ENCODE assay signal across 19 cellular contexts in genomic region chr16:671353-672131, GRCh38. TPM values are rescaled to one million over a fixed set of nuclear protein-coding genes. Genes with fewer than 3 reads are reported as not detected.
A peak's percentile ranks its signal among the peaks of the same experiment; 100 is the strongest.
DNase-seq lines count a peak whose midpoint lies in the region; ATAC-seq, FAIRE-seq and TF ChIP-seq lines count a peak whose summit lies in the region.
"Had no signal": no experiment of that assay in that cellular context is flagged by ENCODE, and none has a peak within 500 bp of the region (broad histone marks: within the 10 kb centered on the region; RNA-seq: fewer than 3 reads in every experiment).

No MANE protein-coding gene starts in this region.

- H2AFZ ChIP-seq in GM12878 (ENCODE audit: control insufficient read depth, low read depth, low read length), result no peak overlapping the region

- H3K9ac ChIP-seq in GM12878 (ENCODE audit: control insufficient read depth, insufficient read depth, low read length), result no peak overlapping the region
- H3K9ac ChIP-seq: KMS-11 had no signal

- RAD21 ChIA-PET in GM12878 (lab: Charles Lee; ENCODE audit: unreplicated experiment), result no interaction called here

- TF ChIP-seq RAD21 in GM12878 (IDR thresholded peaks at IDR 0.05; ENCODE audit: insufficient read depth, low read depth, low read length), result no peak

- in situ Hi-C loops in GM12878 (cut with MboI), result no loop called here

- SMC1A ChIA-PET in GM12878 (lab: Charles Lee; ENCODE audit: uncharacterized antibody, unreplicated experiment), result no interaction called here

- CTCF ChIA-PET in Caco-2 (lab: Charles Lee) (interaction anchor here (0.6 kb wide), 1 partner anchor 9 kb away, joined by 5 read pairs; the partner anchor contains the start of gene STUB1), GM12878 (lab: Yijun Ruan, JAX) (no interaction called here)

- no peaks in the 10 kb centered on the region for H3K36me3 Mint-ChIP-seq in CD4-positive, CD25-positive, alpha-beta regulatory T cell
- H3K36me3 Mint-ChIP-seq in Caco-2 (ENCODE audit: insufficient read depth, unreplicated experiment), result peaks cover 17% of the 10 kb centered on the region

- TF ChIP-seq EP300 in GM12878 (IDR thresholded peaks at IDR 0.05; ENCODE audit: borderline replicate concordance in 1 of 2, control insufficient read depth in 1 of 2, low read depth in 2 of 2, low read length in 2 of 2), result no peak

- no peaks in the 10 kb centered on the region for H3K9me3 ChIP-seq in CD4-positive, CD25-positive, alpha-beta regulatory T cell (ENCODE audit: control insufficient read depth in 2 of 2, low read length in 2 of 2)
- H3K9me3 ChIP-seq in Caco-2 (no peaks in the 10 kb centered on the region), GM12878 (replicated peaks; ENCODE audit: control insufficient read depth, insufficient read depth, low read length) (no peaks in the 10 kb centered on the region)
- H3K9me3 ChIP-seq: A549 had no signal

- intact Hi-C loops in Caco-2 (cut with micrococcal nuclease; ENCODE audit: unreplicated experiment), result no loop called here
- intact Hi-C loops in GM12878 (cut with micrococcal nuclease; ENCODE audit: unreplicated experiment), result no loop called here

- no peak overlapping the region for H3K4me3 ChIP-seq in CD4-positive, CD25-positive, alpha-beta regulatory T cell (ENCODE audit: low read depth, low read length)
- H3K4me3 ChIP-seq in Caco-2 (ENCODE audit: low read depth, low read length) (no peak overlapping the region), GM12878 (no peak overlapping the region)
- H3K4me3 ChIP-seq: A549 had no signal

- H3K4me2 ChIP-seq in GM12878 (ENCODE audit: control insufficient read depth, insufficient read depth), result no peak overlapping the region
- H3K4me2 ChIP-seq: A549, KMS-11 had no signal

- no TSS peak for BruUV-seq in Caco-2 (replicated peaks; lab: Mats Ljungman, UMichigan)
- BruUV-seq in GM12878 (replicated peaks; lab: Mats Ljungman, UMichigan), result no TSS peak

- FAIRE-seq in GM12878 (lab: Jason Lieb, UNC), result no peak
- FAIRE-seq in H54 (lab: Jason Lieb, UNC), result no peak
- FAIRE-seq: A549, G401.6, GM12892, H1 had no signal

- ATAC-seq in CD4-positive, CD25-positive, alpha-beta regulatory T cell (ENCODE audit: low read depth in 2 of 2), result no peak
- ATAC-seq in GM12878 (no peak), GM18520 (IDR thresholded peaks at IDR 0.05; ENCODE audit: unreplicated experiment) (no peak)
- ATAC-seq: A549 had no signal

- peaks cover 17% of the 10 kb centered on the region for H3K36me3 ChIP-seq in CD4-positive, CD25-positive, alpha-beta regulatory T cell (ENCODE audit: control insufficient read depth, insufficient read depth, low read length)
- H3K36me3 ChIP-seq in Caco-2 (ENCODE audit: control insufficient read depth, insufficient read depth, low read length), result peaks cover 5% of the 10 kb centered on the region
- peaks cover 0 to 18% of the 10 kb centered on the region in 2 experiments; a peak in 3 of 4 replicates for H3K36me3 ChIP-seq in GM12878 (ENCODE audit: control insufficient read depth in 2 of 2, insufficient read depth in 2 of 2, low read length in 1 of 2)

- H3K4me1 Mint-ChIP-seq in CD4-positive, CD25-positive, alpha-beta regulatory T cell, result peaks cover 0 to 20% (median 2%) of the 10 kb centered on the region in 4 donors
- H3K4me1 Mint-ChIP-seq in Caco-2 (ENCODE audit: low read depth, unreplicated experiment), result no peaks in the 10 kb centered on the region

- peaks cover 36% of the 10 kb centered on the region for H3K4me1 ChIP-seq in CD4-positive, CD25-positive, alpha-beta regulatory T cell (ENCODE audit: control insufficient read depth, insufficient read depth, low read length, poor library complexity, severe bottlenecking)
- no peaks in the 10 kb centered on the region; the same call in 1 of the 2 replicates for H3K4me1 ChIP-seq in Caco-2
- peaks cover 2% of the 10 kb centered on the region; the same call in 1 of the 2 replicates for H3K4me1 ChIP-seq in GM12878 (ENCODE audit: control insufficient read depth, insufficient read depth, low read length)

- TF ChIP-seq CTCF in Caco-2 (IDR thresholded peaks at IDR 0.05; ENCODE audit: insufficient read depth in 1 of 2, low read depth in 1 of 2, low read length in 1 of 2, severe bottlenecking in 1 of 2, unreplicated experiment in 1 of 2) (no peak), GM12878 (IDR thresholded peaks at IDR 0.05 in 2 of 3, conservative IDR thresholded peaks at IDR 0.05 in 1 of 3; ENCODE audit: control insufficient read depth in 2 of 3, extremely low read depth in 1 of 3, insufficient read depth in 1 of 3, low read depth in 3 of 3, low read length in 3 of 3) (no peak)

- H3K27ac Mint-ChIP-seq in CD4-positive, CD25-positive, alpha-beta regulatory T cell, result no peak overlapping the region
- no peak overlapping the region for H3K27ac Mint-ChIP-seq in Caco-2 (ENCODE audit: unreplicated experiment)
- H3K27ac Mint-ChIP-seq: CD14-positive monocyte had no signal

- DNase-seq in CD4-positive, CD25-positive, alpha-beta regulatory T cell, result no peak
- DNase-seq in Caco-2 (no peak), NCI-H2171 (lab: John Stamatoyannopoulos, UW) (peak; percentile 67), GM12878 (ENCODE audit: low read depth, low spot score) (no peak), OCI-M1 (lab: John Stamatoyannopoulos, UW) (no peak), H54 (ENCODE audit: insufficient read length, low spot score) (no peak)
- DNase-seq: CD8-positive, alpha-beta memory T cell; DMS153; DMS79 treated with DMSO at 0.1 percent for 48 hours; EL; HCEC 1CT had no signal

- no peaks in the 10 kb centered on the region; the same call in 1 of the 2 replicates for H4K20me1 ChIP-seq in GM12878 (ENCODE audit: control insufficient read depth, insufficient read depth)

- TF ChIP-seq POLR2A in GM12878 (IDR thresholded peaks at IDR 0.05; ENCODE audit: low read depth, low read length) (peak; percentile 40; the same call in 1 of the 2 replicates), H54 (IDR thresholded peaks at IDR 0.05; ENCODE audit: low read depth, low read length) (no peak)

- 90% methylated on average over 31 of the region's 40 CpGs for WGBS in GM12878 (ENCODE audit: insufficient coverage, insufficient replicate concordance, low lambda C conversion rate, missing lambda C conversion rate)

- POLR2A ChIA-PET in Caco-2 (lab: Charles Lee), result no interaction called here
- POLR2A ChIA-PET in GM12878 (lab: Charles Lee), result no interaction called here

- H3K4me3 Mint-ChIP-seq in CD4-positive, CD25-positive, alpha-beta regulatory T cell, result peak overlapping the region in 3 of 4 donors; percentile 56 to 66 (median 61)
- peak overlapping the region; percentile 40 for H3K4me3 Mint-ChIP-seq in Caco-2 (ENCODE audit: unreplicated experiment)
- H3K4me3 Mint-ChIP-seq: CD14-positive monocyte had no signal

- H3K9me3 Mint-ChIP-seq in CD4-positive, CD25-positive, alpha-beta regulatory T cell, result no peaks in the 10 kb centered on the region
- H3K9me3 Mint-ChIP-seq in Caco-2 (ENCODE audit: unreplicated experiment), result no peaks in the 10 kb centered on the region
- H3K9me3 Mint-ChIP-seq: CD8-positive, alpha-beta memory T cell had no signal

- H3K27ac ChIP-seq in CD4-positive, CD25-positive, alpha-beta regulatory T cell (ENCODE audit: insufficient read depth, low read length, poor library complexity, severe bottlenecking), result no peak overlapping the region
- no peak overlapping the region for H3K27ac ChIP-seq in GM12878 (ENCODE audit: control insufficient read depth, insufficient read depth)
- H3K27ac ChIP-seq: A549, HL-60, KMS-11 had no signal

- no peaks in the 10 kb centered on the region for H3K27me3 ChIP-seq in CD4-positive, CD25-positive, alpha-beta regulatory T cell (ENCODE audit: control insufficient read depth, insufficient read depth, low read length)
- no peaks in the 10 kb centered on the region for H3K27me3 ChIP-seq in Caco-2 (replicated peaks; ENCODE audit: control insufficient read depth, insufficient read depth, low read length)
- no peaks in the 10 kb centered on the region for H3K27me3 ChIP-seq in GM12878 (replicated peaks in 1 of 2; ENCODE audit: control insufficient read depth in 2 of 2, insufficient read depth in 2 of 2, low read length in 1 of 2)

- H3K79me2 ChIP-seq in GM12878 (ENCODE audit: control insufficient read depth, insufficient read depth, low read length), result peaks cover 16% of the 10 kb centered on the region

- no peaks in the 10 kb centered on the region for H3K27me3 Mint-ChIP-seq in CD4-positive, CD25-positive, alpha-beta regulatory T cell
- H3K27me3 Mint-ChIP-seq in Caco-2 (ENCODE audit: insufficient read depth, unreplicated experiment), result no peaks in the 10 kb centered on the region

RNA-seq across cellular contexts. Expression of gene RHOT2, which starts 3.6 kb away (rescaled TPM):
- total RNA-seq in CD4-positive, CD25-positive, alpha-beta regulatory T cell, result 212 TPM
- polyA plus RNA-seq in CD4-positive, CD25-positive, alpha-beta regulatory T cell, result 10 to 100 TPM; 34.3 to 47.1 (median 38.4) TPM
- total RNA-seq in Caco-2 (2022) (96.7 and 106 TPM in 2 replicates), GM12878 (2014; rRNA removed) (57.3 and 77.8 TPM in 2 replicates), GM12878 (2014; rRNA removed; fragmentation: Illumina TruSeq; extraction: Trizol) (20.6 and 23.5 TPM in 2 replicates), GM12878 (2021) (149 and 167 TPM in 2 replicates)
- 119 and 139 TPM in 2 replicates for total RNA-seq in GM12878 (2013; cell fraction: nucleolus; rRNA removed)
- polyA plus RNA-seq in GM12878 (2011; ENCODE audit: low read depth), result 39.2 TPM
- polyA plus RNA-seq in GM12878 (2011; rRNA removed) (31.1 and 61.9 TPM in 2 replicates), GM12878 (2014; fragmentation: Illumina TruSeq; extraction: Trizol) (9.4 and 44.3 TPM in 2 replicates), GM12878 (2014; fragmentation: Nextera tagmentation; extraction: Ambion mirVana) (1 to 10 TPM; 3.7 to 5.6 TPM), GM12878 (2014; rRNA removed) (174 and 190 TPM in 2 replicates), GM12878 (2016; fragmentation: Nextera tagmentation; extraction: Ambion mirVana) (100 to 1,000 TPM; 124 to 141 TPM)
- polyA plus RNA-seq in GM12878 (2011; cell fraction: cytosol; rRNA removed), result 64.6 and 110 TPM in 2 replicates
- polyA plus RNA-seq in GM12878 (2011; cell fraction: nucleus; rRNA removed), result 755 and 892 TPM in 2 replicates
- 84.4 and 122 TPM in 2 replicates for polyA plus RNA-seq in GM12878 (2012)
- polyA minus RNA-seq in GM12878 (2011; rRNA and poly(A)+ RNA removed), result 17.0 and 34.0 TPM in 2 replicates
- polyA minus RNA-seq in GM12878 (2011; cell fraction: cytosol; rRNA and poly(A)+ RNA removed), result 28.9 and 35.5 TPM in 2 replicates
- polyA minus RNA-seq in GM12878 (2011; cell fraction: nucleus; rRNA and poly(A)+ RNA removed), result 107 and 163 TPM in 2 replicates

RNA-seq across cellular contexts. Expression of gene RHBDL1, which starts 3.9 kb away (rescaled TPM):
- total RNA-seq in CD4-positive, CD25-positive, alpha-beta regulatory T cell, result 3.2 TPM
- polyA plus RNA-seq in CD4-positive, CD25-positive, alpha-beta regulatory T cell, result 1 to 10 TPM in 1 of 4 donors, under 1 TPM in 2, not detected in 1; 0.49 to 1.5 (median 0.88) TPM
- total RNA-seq in Caco-2 (2022) (2.9 and 3.2 TPM in 2 replicates), GM12878 (2014; rRNA removed) (0.22 and 0.28 TPM in 2 replicates), GM12878 (2014; rRNA removed; fragmentation: Illumina TruSeq; extraction: Trizol) (0.09 TPM in 1 of 2 replicates, not detected in the other), GM12878 (2021) (1.0 and 1.3 TPM in 2 replicates)
- 7.5 and 8.6 TPM in 2 replicates for total RNA-seq in GM12878 (2013; cell fraction: nucleolus; rRNA removed)
- polyA plus RNA-seq in GM12878 (2011; ENCODE audit: low read depth), result 0.62 TPM
- polyA plus RNA-seq in GM12878 (2011; rRNA removed) (0.27 and 0.65 TPM in 2 replicates), GM12878 (2014; fragmentation: Illumina TruSeq; extraction: Trizol) (0.04 TPM in 1 of 2 replicates, not detected in the other), GM12878 (2014; fragmentation: Nextera tagmentation; extraction: Ambion mirVana) (not detected), GM12878 (2014; rRNA removed) (0.82 and 0.88 TPM in 2 replicates), GM12878 (2016; fragmentation: Nextera tagmentation; extraction: Ambion mirVana) (not detected)
- polyA plus RNA-seq in GM12878 (2011; cell fraction: cytosol; rRNA removed), result 0.60 and 1.5 TPM in 2 replicates
- polyA plus RNA-seq in GM12878 (2011; cell fraction: nucleus; rRNA removed), result 39.2 and 45.8 TPM in 2 replicates
- polyA plus RNA-seq in GM12878 (2012), result 1.5 and 2.2 TPM in 2 replicates
- 0.15 TPM in 1 of 2 replicates, not detected in the other for polyA minus RNA-seq in GM12878 (2011; rRNA and poly(A)+ RNA removed)
- not detected in 2 replicates for polyA minus RNA-seq in GM12878 (2011; cell fraction: cytosol; rRNA and poly(A)+ RNA removed)
- polyA minus RNA-seq in GM12878 (2011; cell fraction: nucleus; rRNA and poly(A)+ RNA removed), result 3.9 and 4.1 TPM in 2 replicates
- polyA plus RNA-seq: CD14-positive monocyte had no signal

RNA-seq across cellular contexts. Expression of gene STUB1, which starts 8.7 kb away (rescaled TPM):
- 63.2 TPM for total RNA-seq in CD4-positive, CD25-positive, alpha-beta regulatory T cell
- 100 to 1,000 TPM; 117 to 142 (median 135) TPM for polyA plus RNA-seq in CD4-positive, CD25-positive, alpha-beta regulatory T cell
- 77.8 and 86.6 TPM in 2 replicates for total RNA-seq in Caco-2 (2022)
- 15.6 and 16.6 TPM in 2 replicates for total RNA-seq in GM12878 (2013; cell fraction: nucleolus; rRNA removed)
- total RNA-seq in GM12878 (2014; rRNA removed), result 87.5 and 104 TPM in 2 replicates
- total RNA-seq in GM12878 (2014; rRNA removed; fragmentation: Illumina TruSeq; extraction: Trizol), result 63.0 and 65.8 TPM in 2 replicates
- total RNA-seq in GM12878 (2021), result 82.6 and 92.2 TPM in 2 replicates
- 22.5 TPM for polyA plus RNA-seq in GM12878 (2011; ENCODE audit: low read depth)
- polyA plus RNA-seq in GM12878 (2011; rRNA removed), result 25.6 and 47.6 TPM in 2 replicates
- 49.7 and 69.9 TPM in 2 replicates for polyA plus RNA-seq in GM12878 (2011; cell fraction: cytosol; rRNA removed)
- polyA plus RNA-seq in GM12878 (2011; cell fraction: nucleus; rRNA removed), result 81.0 and 81.5 TPM in 2 replicates
- 38.6 and 46.4 TPM in 2 replicates for polyA plus RNA-seq in GM12878 (2012)
- polyA plus RNA-seq in GM12878 (2014; fragmentation: Illumina TruSeq; extraction: Trizol), result 16.1 and 49.7 TPM in 2 replicates
- polyA plus RNA-seq in GM12878 (2014; fragmentation: Nextera tagmentation; extraction: Ambion mirVana), result 10 to 100 TPM in 1 of 2 experiments, 1 to 10 TPM in 1; 4.2 to 26.6 TPM
- polyA plus RNA-seq in GM12878 (2014; rRNA removed), result 71.3 and 80.9 TPM in 2 replicates
- 100 to 1,000 TPM; 120 to 136 TPM for polyA plus RNA-seq in GM12878 (2016; fragmentation: Nextera tagmentation; extraction: Ambion mirVana)
- 16.1 and 27.4 TPM in 2 replicates for polyA minus RNA-seq in GM12878 (2011; rRNA and poly(A)+ RNA removed)
- polyA minus RNA-seq in GM12878 (2011; cell fraction: cytosol; rRNA and poly(A)+ RNA removed), result 14.2 and 17.0 TPM in 2 replicates
- polyA minus RNA-seq in GM12878 (2011; cell fraction: nucleus; rRNA and poly(A)+ RNA removed), result 21.4 and 26.1 TPM in 2 replicates

RNA-seq across cellular contexts. Expression of gene JMJD8, which starts 12.6 kb away (rescaled TPM):
- total RNA-seq in CD4-positive, CD25-positive, alpha-beta regulatory T cell, result 22.7 TPM
- 10 to 100 TPM; 29.2 to 36.2 (median 33.4) TPM for polyA plus RNA-seq in CD4-positive, CD25-positive, alpha-beta regulatory T cell
- total RNA-seq in Caco-2 (2022) (46.7 and 52.4 TPM in 2 replicates), GM12878 (2014; rRNA removed) (30.5 and 37.6 TPM in 2 replicates), GM12878 (2014; rRNA removed; fragmentation: Illumina TruSeq; extraction: Trizol) (15.6 and 18.5 TPM in 2 replicates), GM12878 (2021) (38.2 and 39.1 TPM in 2 replicates)
- total RNA-seq in GM12878 (2013; cell fraction: nucleolus; rRNA removed), result 34.5 and 44.5 TPM in 2 replicates
- 8.0 TPM for polyA plus RNA-seq in GM12878 (2011; ENCODE audit: low read depth)
- polyA plus RNA-seq in GM12878 (2011; rRNA removed) (8.0 and 23.5 TPM in 2 replicates), GM12878 (2014; fragmentation: Illumina TruSeq; extraction: Trizol) (8.0 and 23.9 TPM in 2 replicates), GM12878 (2014; fragmentation: Nextera tagmentation; extraction: Ambion mirVana) (1 to 10 TPM in 1 of 2 experiments, under 1 TPM in 1; 1.00 to 3.4 TPM), GM12878 (2014; rRNA removed) (46.5 and 47.2 TPM in 2 replicates), GM12878 (2016; fragmentation: Nextera tagmentation; extraction: Ambion mirVana) (10 to 100 TPM; 39.1 to 50.4 TPM)
- 42.2 and 55.5 TPM in 2 replicates for polyA plus RNA-seq in GM12878 (2011; cell fraction: cytosol; rRNA removed)
- 114 and 133 TPM in 2 replicates for polyA plus RNA-seq in GM12878 (2011; cell fraction: nucleus; rRNA removed)
- polyA plus RNA-seq in GM12878 (2012), result 18.7 and 24.7 TPM in 2 replicates
- polyA minus RNA-seq in GM12878 (2011; rRNA and poly(A)+ RNA removed), result 10.8 and 12.3 TPM in 2 replicates
- 11.1 and 13.1 TPM in 2 replicates for polyA minus RNA-seq in GM12878 (2011; cell fraction: cytosol; rRNA and poly(A)+ RNA removed)
- 25.0 and 41.8 TPM in 2 replicates for polyA minus RNA-seq in GM12878 (2011; cell fraction: nucleus; rRNA and poly(A)+ RNA removed)

RNA-seq across cellular contexts. Expression of gene WDR24, which starts 18.7 kb away (rescaled TPM):
- total RNA-seq in CD4-positive, CD25-positive, alpha-beta regulatory T cell, result 8.9 TPM
- polyA plus RNA-seq in CD4-positive, CD25-positive, alpha-beta regulatory T cell, result 10 to 100 TPM in 2 of 4 donors, 1 to 10 TPM in 2; 7.9 to 10.4 (median 10.0) TPM
- total RNA-seq in Caco-2 (2022) (10.8 and 11.7 TPM in 2 replicates), GM12878 (2014; rRNA removed) (3.8 and 4.1 TPM in 2 replicates), GM12878 (2014; rRNA removed; fragmentation: Illumina TruSeq; extraction: Trizol) (2.2 TPM in 2 replicates), GM12878 (2021) (16.5 and 19.7 TPM in 2 replicates)
- total RNA-seq in GM12878 (2013; cell fraction: nucleolus; rRNA removed), result 31.3 and 34.6 TPM in 2 replicates
- polyA plus RNA-seq in GM12878 (2011; ENCODE audit: low read depth), result 3.7 TPM
- polyA plus RNA-seq in GM12878 (2011; rRNA removed) (1.2 and 3.4 TPM in 2 replicates), GM12878 (2014; fragmentation: Illumina TruSeq; extraction: Trizol) (0.82 and 2.6 TPM in 2 replicates), GM12878 (2014; fragmentation: Nextera tagmentation; extraction: Ambion mirVana) (under 1 TPM; 0.06 to 0.22 TPM), GM12878 (2014; rRNA removed) (9.4 and 12.9 TPM in 2 replicates), GM12878 (2016; fragmentation: Nextera tagmentation; extraction: Ambion mirVana) (10 to 100 TPM; 18.8 to 20.4 TPM)
- polyA plus RNA-seq in GM12878 (2011; cell fraction: cytosol; rRNA removed), result 6.3 and 9.4 TPM in 2 replicates
- 55.1 and 67.4 TPM in 2 replicates for polyA plus RNA-seq in GM12878 (2011; cell fraction: nucleus; rRNA removed)
- 11.6 and 13.8 TPM in 2 replicates for polyA plus RNA-seq in GM12878 (2012)
- 5.0 and 11.4 TPM in 2 replicates for polyA minus RNA-seq in GM12878 (2011; rRNA and poly(A)+ RNA removed)
- polyA minus RNA-seq in GM12878 (2011; cell fraction: cytosol; rRNA and poly(A)+ RNA removed), result 5.5 and 7.2 TPM in 2 replicates
- polyA minus RNA-seq in GM12878 (2011; cell fraction: nucleus; rRNA and poly(A)+ RNA removed), result 11.7 and 18.8 TPM in 2 replicates
